15 cellular contexts compared by ENCODE assay signal in the genomic region with DNA sequence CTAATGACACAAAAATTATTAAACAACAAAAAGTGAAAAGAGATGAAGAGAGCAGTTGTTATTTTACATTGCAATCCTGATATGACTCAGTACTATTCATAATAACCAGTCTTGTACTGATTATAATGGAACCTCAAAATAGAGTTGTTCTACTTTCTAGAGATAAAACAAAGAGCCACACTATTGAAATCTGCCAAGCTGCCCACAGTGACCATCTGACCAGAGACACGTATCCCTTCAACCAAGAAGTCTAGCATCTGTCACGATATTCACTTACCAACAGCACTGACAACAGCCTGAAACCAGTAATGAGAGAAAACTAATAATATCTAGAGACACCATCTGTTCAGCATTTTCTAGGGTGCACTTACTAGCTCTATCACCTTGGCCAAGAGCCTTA.
DNase-seq lines count a peak whose midpoint lies in the region; ATAC-seq, FAIRE-seq and TF ChIP-seq lines count a peak whose summit lies in the region.
"Had no signal": no experiment of that assay in that cellular context is flagged by ENCODE, and none has a peak within 500 bp of the region (broad histone marks: within the 10 kb centered on the region; RNA-seq: fewer than 3 reads in every experiment).

No MANE protein-coding gene starts in this region.

- TF ChIP-seq CTCF in WERI-Rb-1 (IDR thresholded peaks at IDR 0.05; ENCODE audit: low read depth, low read length) (no peak), mucosa of descending colon (IDR thresholded peaks at IDR 0.05) (no peak)

- H3K9me3 ChIP-seq in WERI-Rb-1 (ENCODE audit: severe bottlenecking) = no peaks in the 10 kb centered on the region
- no peaks in the 10 kb centered on the region for H3K9me3 ChIP-seq in mucosa of descending colon
- H3K9me3 ChIP-seq: neutrophil had no signal

- H3K4me3 ChIP-seq in WERI-Rb-1 (ENCODE audit: low read depth, low read length) (no peak overlapping the region), mucosa of descending colon (no peak overlapping the region)

- intact Hi-C loops in mucosa of descending colon (cut with DNase I, micrococcal nuclease) = no loop called here

- no peak for FAIRE-seq in RCC 7860 (lab: Jason Lieb, UNC)

- no peaks in the 10 kb centered on the region for H3K4me1 ChIP-seq in mucosa of descending colon (ENCODE audit: low read depth)

- ATAC-seq in GM18907 (IDR thresholded peaks at IDR 0.05; ENCODE audit: unreplicated experiment) (peak; percentile 77), GM21825 (IDR thresholded peaks at IDR 0.05; ENCODE audit: unreplicated experiment) (peak; percentile 63), HG03280 (IDR thresholded peaks at IDR 0.05; ENCODE audit: unreplicated experiment) (peak; percentile 92), mucosa of descending colon (no peak)
- ATAC-seq: CD8-positive, alpha-beta T cell; stimulated activated naive CD8-positive, alpha-beta T cell treated with anti-CD3 and anti-CD28 coated beads, Interleukin-15, Interleukin-2, amounts not matched to agents 100 U/mL and 50 U/mL, for 24 hours; WTC11 had no signal

- peak; percentile 10 for DNase-seq in WERI-Rb-1
- no peak for DNase-seq in middle frontal gyrus (ENCODE audit: extremely low spot score, low spot score)
- DNase-seq in RCC 7860 (ENCODE audit: low spot score) = no peak
- DNase-seq in mucosa of descending colon = no peak
- DNase-seq in NCI-H1930 (lab: John Stamatoyannopoulos, UW) = no peak
- DNase-seq: CD8-positive, alpha-beta T cell; kidney; NCI-H1436; SHP77; stimulated activated naive CD8-positive, alpha-beta T cell treated with anti-CD3 and anti-CD28 coated beads, Interleukin-15, Interleukin-2, amounts not matched to agents 100 U/mL and 50 U/mL, for 24 hours had no signal

- no peaks in the 10 kb centered on the region for H3K27me3 ChIP-seq in WERI-Rb-1 (ENCODE audit: insufficient read depth, low read depth, severe bottlenecking)
- H3K27me3 ChIP-seq: neutrophil had no signal

- 0 out of 2 replicates have a peak overlapping the region, but pooled peaks have one; percentile 23 for H3K27ac ChIP-seq in WERI-Rb-1
- H3K27ac ChIP-seq: neutrophil had no signal

- H3K36me3 ChIP-seq in WERI-Rb-1 = no peaks in the 10 kb centered on the region
- H3K36me3 ChIP-seq in mucosa of descending colon (ENCODE audit: low read depth) = no peaks in the 10 kb centered on the region
- H3K36me3 ChIP-seq: neutrophil had no signal
